ENCODE assay signal across 8 cellular contexts in genomic region chr2:105870062-105870461, GRCh38.
"Had no signal": no experiment of that assay in that cellular context is flagged by ENCODE, and none has a peak within 500 bp of the region (broad histone marks: within the 10 kb centered on the region; RNA-seq: fewer than 3 reads in every experiment).

No MANE protein-coding gene starts in this region.

- H3K9me3 Mint-ChIP-seq: type B pancreatic cell had no signal

- H3K27ac Mint-ChIP-seq: activated CD8-positive, alpha-beta memory T cell treated with anti-CD3 and anti-CD28 coated beads, Interleukin-2, amount 10 ng/mL, durations not matched to agents 7 days and 5 days; type B pancreatic cell had no signal

- H3K27me3 ChIP-seq: heart right ventricle had no signal

- H3K9ac ChIP-seq: parathyroid adenoma had no signal

- H3K27me3 Mint-ChIP-seq: activated CD8-positive, alpha-beta memory T cell treated with anti-CD3 and anti-CD28 coated beads, Interleukin-2, amount 10 ng/mL, durations not matched to agents 7 days and 5 days; type B pancreatic cell had no signal

- DNase-seq: activated CD4-positive, alpha-beta T cell treated with anti-CD3 and anti-CD28 coated beads, Interleukin-2, amount 50 U/mL, for 1 hour; activated CD8-positive, alpha-beta memory T cell treated with anti-CD3 and anti-CD28 coated beads, Interleukin-2, amount 10 ng/mL, durations not matched to agents 7 days and 5 days; aorta; heart right ventricle; stimulated activated CD4-positive, alpha-beta T cell treated with anti-CD3 and anti-CD28 coated beads, Interleukin-4, amount 100 ng/mL, for 4 hours had no signal

- H3K4me3 Mint-ChIP-seq: activated CD8-positive, alpha-beta memory T cell treated with anti-CD3 and anti-CD28 coated beads, Interleukin-2, amount 10 ng/mL, durations not matched to agents 7 days and 5 days; type B pancreatic cell had no signal

- H2AFZ ChIP-seq: parathyroid adenoma had no signal

- H3K9me3 ChIP-seq: heart right ventricle had no signal

- H3K27ac ChIP-seq: heart right ventricle, parathyroid adenoma had no signal

- H3K4me3 ChIP-seq: heart right ventricle, skin epidermis had no signal

- ATAC-seq: activated CD8-positive, alpha-beta memory T cell treated with anti-CD3 and anti-CD28 coated beads, Interleukin-2, amount 10 ng/mL, durations not matched to agents 7 days and 5 days had no signal
